In genomic region chr12:67650528-67651379, GRCh38 we compare ENCODE assay signal across 8 cellular contexts. TPM values are rescaled to one million over a fixed set of nuclear protein-coding genes. Genes with fewer than 3 reads are reported as not detected.
DNase-seq lines count a peak whose midpoint lies in the region; ATAC-seq and TF ChIP-seq lines count a peak whose summit lies in the region.

No MANE protein-coding gene starts in this region.

- H3K4me1 ChIP-seq in ACC112 (ENCODE audit: control insufficient read depth, insufficient read depth, low read length, unreplicated experiment) (peaks cover 20% of the 10 kb centered on the region), gastrocnemius medialis (peaks cover 56 to 63% of the 10 kb centered on the region in 2 donors)

- intact Hi-C loops in gastrocnemius medialis (cut with DNase I; ENCODE audit: low total_unique reads) = no loop called here

- H3K79me2 ChIP-seq in ACC112 (ENCODE audit: control insufficient read depth, insufficient read depth, low read length, unreplicated experiment) = peaks cover 67% of the 10 kb centered on the region

- in situ Hi-C loops in gastrocnemius medialis (cut with MboI; ENCODE audit: low sequenced_read_pairs in 4 of 4) = loop anchor here in 2 of 4 donors (10.0 to 25.0 kb wide), 4 partner anchors 174 to 296 kb away; no protein-coding TSS in a partner anchor

- peak overlapping the region; percentile 59 for H2AFZ ChIP-seq in ACC112 (ENCODE audit: low read length, unreplicated experiment)

- H3K9me3 ChIP-seq in gastrocnemius medialis = no peaks in the 10 kb centered on the region

- H3K27ac ChIP-seq in ACC112 (ENCODE audit: low read depth, low read length) = no peak overlapping the region
- peak overlapping the region; percentile 98 to 100 (median 99) for H3K27ac ChIP-seq in gastrocnemius medialis

- H3K4me3 ChIP-seq in ACC112 (ENCODE audit: low read depth, low read length) (peak overlapping the region; percentile 89), foreskin fibroblast (ENCODE audit: low read depth in 1 of 2, low read length in 2 of 2) (peak overlapping the region; percentile 85 to 87), gastrocnemius medialis (peak overlapping the region; percentile 90 to 97 (median 94))

- ATAC-seq in gastrocnemius medialis = no peak
- ATAC-seq in GM21576 (IDR thresholded peaks at IDR 0.05; ENCODE audit: unreplicated experiment) = no peak
- no peak for ATAC-seq in GM18520 (IDR thresholded peaks at IDR 0.05; ENCODE audit: unreplicated experiment)

- H3K36me3 ChIP-seq in ACC112 (ENCODE audit: insufficient read depth, low read length) = peaks cover 3% of the 10 kb centered on the region
- H3K36me3 ChIP-seq in gastrocnemius medialis = no peaks in the 10 kb centered on the region

- peak; percentile 32 for DNase-seq in GM19238 (ENCODE audit: insufficient read length, low spot score)
- peak; percentile 9 for DNase-seq in activated CD4-positive, alpha-beta T cell treated with anti-CD3 and anti-CD28 coated beads, Interleukin-2, amount 50 U/mL, for 1 hour
- no peak for DNase-seq in foreskin fibroblast
- no peak for DNase-seq in gastrocnemius medialis
- DNase-seq in HUDEP-2 (lab: John Stamatoyannopoulos, UW; ENCODE audit: unreplicated experiment in 76 of 76) = no peak

- TF ChIP-seq POLR2A in gastrocnemius medialis (IDR thresholded peaks at IDR 0.05) = no peak

- TF ChIP-seq CTCF in foreskin fibroblast (IDR thresholded peaks at IDR 0.05; ENCODE audit: low read depth, low read length) (no peak), gastrocnemius medialis (IDR thresholded peaks at IDR 0.05 in 4 of 5, conservative IDR thresholded peaks at IDR 0.05 in 1 of 5) (no peak)

- H3K27me3 ChIP-seq in ACC112 (ENCODE audit: insufficient read depth, low read length) (no peaks in the 10 kb centered on the region), gastrocnemius medialis (no peaks in the 10 kb centered on the region)

RNA-seq across cellular contexts. Expression of gene DYRK2, which starts 2.2 kb away (rescaled TPM):
- total RNA-seq in gastrocnemius medialis = 10 to 100 TPM; 14.1 to 25.7 (median 15.9) TPM

Comparison
In these comparisons a context has a peak if more than half of its experiments do, and no peak if none do; other contexts are left out.
1. DNase-seq: peak in GM19238 (single experiment) and activated CD4-positive, alpha-beta T cell treated with anti-CD3 and anti-CD28 coated beads, Interleukin-2, amount 50 U/mL, for 1 hour (single experiment); none in foreskin fibroblast (0 of 2), gastrocnemius medialis (0 of 2) and HUDEP-2 (0 of 76).
2. Peak in every context shown above with its lines, with median percentiles within 50 percentile points of each other: H3K4me3 ChIP-seq.